8 cellular contexts compared by ENCODE assay signal in the genomic region with DNA sequence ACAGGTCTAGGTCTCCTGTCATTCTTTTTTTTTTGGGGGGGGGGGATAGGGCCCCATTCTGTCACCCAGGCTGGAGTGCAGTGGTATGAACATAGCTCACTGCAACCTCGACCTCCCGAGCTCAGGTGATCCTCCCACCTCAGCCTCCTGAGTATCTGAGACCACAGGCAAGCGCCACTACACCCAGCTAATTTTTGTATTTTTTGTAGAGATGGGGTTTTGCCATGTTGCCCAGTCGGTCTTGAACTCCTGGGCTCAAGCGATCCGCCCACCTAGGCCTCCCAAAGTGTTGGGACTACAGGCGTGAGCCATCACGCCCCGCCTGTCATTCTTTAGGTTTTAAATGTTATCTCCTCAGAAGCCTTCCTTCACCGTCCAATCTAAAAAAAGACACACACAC. TPM values are rescaled to one million over a fixed set of nuclear protein-coding genes. Genes with fewer than 3 reads are reported as not detected.
A peak's percentile ranks its signal among the peaks of the same experiment; 100 is the strongest.
DNase-seq lines count a peak whose midpoint lies in the region; ATAC-seq and TF ChIP-seq lines count a peak whose summit lies in the region.

No MANE protein-coding gene starts in this region.

- H3K36me3 ChIP-seq in cardiac muscle cell (peaks cover 21% of the 10 kb centered on the region), mucosa of descending colon (ENCODE audit: low read depth) (peaks cover 4% of the 10 kb centered on the region)

- H3K4me3 Mint-ChIP-seq in central memory CD8-positive, alpha-beta T cell, result peak overlapping the region; percentile 92

- H3K27ac Mint-ChIP-seq in central memory CD8-positive, alpha-beta T cell (ENCODE audit: low read depth), result peak overlapping the region; percentile 97

- TF ChIP-seq CTCF in cardiac muscle cell (IDR thresholded peaks at IDR 0.05; ENCODE audit: low read depth, low read length), result no peak
- no peak for TF ChIP-seq CTCF in mucosa of descending colon (IDR thresholded peaks at IDR 0.05)

- H3K4me1 ChIP-seq in cardiac muscle cell (ENCODE audit: low read depth) (no peaks in the 10 kb centered on the region), mucosa of descending colon (ENCODE audit: low read depth) (peaks cover 16% of the 10 kb centered on the region)

- intact Hi-C loops in Right ventricle myocardium inferior (cut with DNase I), result loop anchor here (2.0 kb wide), 1 partner anchor 25 kb away; the partner anchor contains the start of gene LRRC59
- intact Hi-C loops in mucosa of descending colon (cut with DNase I, micrococcal nuclease), result no loop called here

- H3K4me3 ChIP-seq in cardiac muscle cell (peak overlapping the region; percentile 61), mucosa of descending colon (peak overlapping the region; percentile 48)

- H3K27me3 ChIP-seq in cardiac muscle cell, result no peaks in the 10 kb centered on the region

- H3K9me3 ChIP-seq in cardiac muscle cell (ENCODE audit: low read depth), result no peaks in the 10 kb centered on the region
- no peaks in the 10 kb centered on the region for H3K9me3 ChIP-seq in mucosa of descending colon

- no peaks in the 10 kb centered on the region for H3K9me3 Mint-ChIP-seq in central memory CD8-positive, alpha-beta T cell

- DNase-seq in cardiac muscle cell (ENCODE audit: low read depth in 1 of 2, low spot score in 1 of 2) (no peak), Right ventricle myocardium inferior (ENCODE audit: missing footprints) (no peak), mucosa of descending colon (no peak), NCI-H2107 (lab: John Stamatoyannopoulos, UW) (no peak), ureter (ENCODE audit: low spot score) (no peak)
- DNase-seq in central memory CD8-positive, alpha-beta T cell (ENCODE audit: low spot score in 2 of 2), result no peak
- DNase-seq in stimulated activated CD4-positive, alpha-beta T cell treated with anti-CD3 and anti-CD28 coated beads, Interleukin-4, amount 100 ng/mL, for 24 hours, result no peak

- H3K36me3 Mint-ChIP-seq in central memory CD8-positive, alpha-beta T cell (ENCODE audit: insufficient read depth), result peaks cover 19% of the 10 kb centered on the region

- ATAC-seq in Right ventricle myocardium inferior (no peak), mucosa of descending colon (no peak), HG03095 (IDR thresholded peaks at IDR 0.05; ENCODE audit: unreplicated experiment) (no peak)
- ATAC-seq in central memory CD8-positive, alpha-beta T cell (replicated peaks; ENCODE audit: extremely low read depth, poor library complexity, severe bottlenecking), result no peak

- H3K4me1 Mint-ChIP-seq in central memory CD8-positive, alpha-beta T cell, result peaks cover 29% of the 10 kb centered on the region

- peak overlapping the region; percentile 86 for H3K27ac ChIP-seq in cardiac muscle cell

- no peaks in the 10 kb centered on the region for H3K27me3 Mint-ChIP-seq in central memory CD8-positive, alpha-beta T cell

RNA-seq across cellular contexts. Expression of gene MRPL27, which starts 0.8 kb away (rescaled TPM):
- total RNA-seq in cardiac muscle cell, result 62.4 and 107 TPM in 2 replicates
- 142 and 158 TPM in 2 replicates for polyA plus RNA-seq in cardiac muscle cell
- 85.0 TPM for total RNA-seq in Right ventricle myocardium inferior
- 10 to 100 TPM; 63.7 to 90.3 (median 80.2) TPM for total RNA-seq in mucosa of descending colon
- total RNA-seq in ureter, result 55.0 TPM

RNA-seq across cellular contexts. Expression of gene EME1, which starts 0.8 kb away (rescaled TPM):
- total RNA-seq in cardiac muscle cell (7.9 and 13.4 TPM in 2 replicates), Right ventricle myocardium inferior (0.60 TPM), mucosa of descending colon (1 to 10 TPM in 2 of 3 donors, under 1 TPM in 1; 0.76 to 4.0 (median 1.8) TPM), ureter (0.94 TPM)
- polyA plus RNA-seq in cardiac muscle cell, result 5.2 and 30.7 TPM in 2 replicates

RNA-seq across cellular contexts. Expression of gene LRRC59, which starts 25.1 kb away (rescaled TPM):
- total RNA-seq in cardiac muscle cell, result 60.3 and 66.7 TPM in 2 replicates
- polyA plus RNA-seq in cardiac muscle cell, result 47.0 and 58.9 TPM in 2 replicates
- 24.5 TPM for total RNA-seq in Right ventricle myocardium inferior
- total RNA-seq in mucosa of descending colon, result 100 to 1,000 TPM in 2 of 3 donors, 10 to 100 TPM in 1; 76.8 to 143 (median 109) TPM
- total RNA-seq in ureter, result 73.5 TPM

RNA-seq across cellular contexts. Expression of gene XYLT2, which starts 26.3 kb away (rescaled TPM):
- total RNA-seq in cardiac muscle cell (62.2 and 80.0 TPM in 2 replicates), Right ventricle myocardium inferior (16.4 TPM), mucosa of descending colon (10 to 100 TPM; 14.7 to 20.0 (median 18.4) TPM), ureter (31.2 TPM)
- 48.8 and 60.9 TPM in 2 replicates for polyA plus RNA-seq in cardiac muscle cell

RNA-seq across cellular contexts. Expression of gene ACSF2, which starts 53.8 kb away (rescaled TPM):
- total RNA-seq in cardiac muscle cell, result 116 and 177 TPM in 2 replicates
- polyA plus RNA-seq in cardiac muscle cell, result 73.3 and 96.6 TPM in 2 replicates
- total RNA-seq in Right ventricle myocardium inferior, result 22.7 TPM
- total RNA-seq in mucosa of descending colon, result 100 to 1,000 TPM in 1 of 3 donors, 10 to 100 TPM in 2; 79.7 to 246 (median 99.4) TPM
- 172 TPM for total RNA-seq in ureter
